Comparison of ENCODE assay signal across 15 cellular contexts in genomic region chr16:11160676-11161115, GRCh38.
DNase-seq lines count a peak whose midpoint lies in the region; ATAC-seq lines count a peak whose summit lies in the region.
"Had no signal": no experiment of that assay in that cellular context is flagged by ENCODE, and none has a peak within 500 bp of the region (broad histone marks: within the 10 kb centered on the region; RNA-seq: fewer than 3 reads in every experiment).

No MANE protein-coding gene starts in this region.

- peak overlapping the region; percentile 89 for H3K27ac Mint-ChIP-seq in activated CD8-positive, alpha-beta memory T cell treated with anti-CD3 and anti-CD28 coated beads, Interleukin-2, amount 10 ng/mL, durations not matched to agents 7 days and 5 days
- peak overlapping the region; percentile 90 for H3K27ac Mint-ChIP-seq in activated T-helper 2 cell treated with anti-CD3 and anti-CD28 coated beads, Interferon-gamma antibody, Interleukin-2, Interleukin-4, amounts not matched to agents 10 μg/mL and 5 μg/mL and 100 μg/mL, durations not matched to agents 14 hours and 24 hours and 36 hours
- peak overlapping the region; percentile 97 for H3K27ac Mint-ChIP-seq in stimulated activated effector memory CD8-positive, alpha-beta T cell treated with anti-CD3 and anti-CD28 coated beads, Interleukin-12 subunit alpha, Interleukin-12 subunit beta, amount 100 ng/mL, for 72 hours
- H3K27ac Mint-ChIP-seq in T-cell, result peak overlapping the region in 1 of 2 donors; percentile 16
- H3K27ac Mint-ChIP-seq: HFFc6 had no signal

- peaks cover 2% of the 10 kb centered on the region for H3K9me3 Mint-ChIP-seq in activated CD8-positive, alpha-beta memory T cell treated with anti-CD3 and anti-CD28 coated beads, Interleukin-2, amount 10 ng/mL, durations not matched to agents 7 days and 5 days (ENCODE audit: low read depth)
- peaks cover 6% of the 10 kb centered on the region for H3K9me3 Mint-ChIP-seq in activated T-helper 2 cell treated with anti-CD3 and anti-CD28 coated beads, Interferon-gamma antibody, Interleukin-2, Interleukin-4, amounts not matched to agents 10 μg/mL and 5 μg/mL and 100 μg/mL, durations not matched to agents 14 hours and 24 hours and 36 hours
- no peaks in the 10 kb centered on the region for H3K9me3 Mint-ChIP-seq in stimulated activated effector memory CD8-positive, alpha-beta T cell treated with anti-CD3 and anti-CD28 coated beads, Interleukin-12 subunit alpha, Interleukin-12 subunit beta, amount 100 ng/mL, for 72 hours
- H3K9me3 Mint-ChIP-seq in T-cell, result no peaks in the 10 kb centered on the region

- peak; percentile 74 for ATAC-seq in activated CD8-positive, alpha-beta memory T cell treated with anti-CD3 and anti-CD28 coated beads, Interleukin-2, amount 10 ng/mL, durations not matched to agents 7 days and 5 days
- peak; percentile 93 for ATAC-seq in stimulated activated effector memory CD8-positive, alpha-beta T cell treated with anti-CD3 and anti-CD28 coated beads, Interleukin-12 subunit alpha, Interleukin-12 subunit beta, amount 100 ng/mL, for 72 hours
- no peak for ATAC-seq in T-cell (replicated peaks in 1 of 4)

- intact Hi-C loops in activated T-helper 2 cell treated with anti-CD3 and anti-CD28 coated beads, Interferon-gamma antibody, Interleukin-2, Interleukin-4, amounts not matched to agents 10 μg/mL and 5 μg/mL and 100 μg/mL, durations not matched to agents 14 hours and 24 hours and 36 hours (cut with micrococcal nuclease), result loop anchor here (1.0 to 2.0 kb wide), 5 partner anchors 46 to 92 kb away; no protein-coding TSS in a partner anchor

- peak; percentile 70 for DNase-seq in activated CD8-positive, alpha-beta memory T cell treated with anti-CD3 and anti-CD28 coated beads, Interleukin-2, amount 10 ng/mL, durations not matched to agents 7 days and 5 days
- no peak for DNase-seq in activated CD8-positive, alpha-beta memory T cell treated with anti-CD3 and anti-CD28 coated beads, Interleukin-2, amount 50 U/mL, for 48 hours
- peak; percentile 48 for DNase-seq in MV-4-11 (lab: John Stamatoyannopoulos, UW)
- no peak for DNase-seq in activated T-helper 2 cell treated with anti-CD3 and anti-CD28 coated beads, Interferon-gamma antibody, Interleukin-2, Interleukin-4, amounts not matched to agents 10 μg/mL and 5 μg/mL and 100 μg/mL, durations not matched to agents 14 hours and 24 hours and 36 hours (ENCODE audit: low spot score)
- DNase-seq in stimulated activated effector memory CD8-positive, alpha-beta T cell treated with anti-CD3 and anti-CD28 coated beads, Interleukin-12 subunit alpha, Interleukin-12 subunit beta, amount 100 ng/mL, for 72 hours (ENCODE audit: low spot score in 2 of 2), result peak in 1 of 2 donors; percentile 79
- DNase-seq in NCI-H446 (lab: John Stamatoyannopoulos, UW), result no peak
- no peak for DNase-seq in mesenteric fat pad (ENCODE audit: low spot score)
- no peak for DNase-seq in T-cell
- DNase-seq: anterior cingulate cortex, EL, foreskin fibroblast, HFFc6, NCI-H774, small intestine, WERI-Rb-1 had no signal

- CTCF ChIA-PET in activated CD8-positive, alpha-beta memory T cell treated with anti-CD3 and anti-CD28 coated beads, Interleukin-2, amount 10 ng/mL, durations not matched to agents 7 days and 5 days (lab: Charles Lee), result interaction anchor here (0.7 to 2.4 kb wide), 20 partner anchors 9 to 196 kb away, joined by 3 to 8 read pairs (median 3); partner anchors contain the start of gene SOCS1
- CTCF ChIA-PET in T-cell (lab: Charles Lee), result no interaction called here

- H3K4me3 Mint-ChIP-seq in activated CD8-positive, alpha-beta memory T cell treated with anti-CD3 and anti-CD28 coated beads, Interleukin-2, amount 10 ng/mL, durations not matched to agents 7 days and 5 days, result no peak overlapping the region
- no peak overlapping the region for H3K4me3 Mint-ChIP-seq in activated T-helper 2 cell treated with anti-CD3 and anti-CD28 coated beads, Interferon-gamma antibody, Interleukin-2, Interleukin-4, amounts not matched to agents 10 μg/mL and 5 μg/mL and 100 μg/mL, durations not matched to agents 14 hours and 24 hours and 36 hours (ENCODE audit: low read depth)
- H3K4me3 Mint-ChIP-seq in stimulated activated effector memory CD8-positive, alpha-beta T cell treated with anti-CD3 and anti-CD28 coated beads, Interleukin-12 subunit alpha, Interleukin-12 subunit beta, amount 100 ng/mL, for 72 hours, result peak overlapping the region; percentile 34
- no peak overlapping the region for H3K4me3 Mint-ChIP-seq in T-cell
- H3K4me3 Mint-ChIP-seq: HFFc6 had no signal

- POLR2A ChIA-PET in T-cell (lab: Charles Lee), result interaction anchor here in 1 of 2 donors (0.6 kb wide), 1 partner anchor 89 kb away, joined by 3 read pairs; no protein-coding TSS in a partner anchor

- peaks cover 30% of the 10 kb centered on the region for H3K36me3 Mint-ChIP-seq in activated CD8-positive, alpha-beta memory T cell treated with anti-CD3 and anti-CD28 coated beads, Interleukin-2, amount 10 ng/mL, durations not matched to agents 7 days and 5 days
- peaks cover 32% of the 10 kb centered on the region for H3K36me3 Mint-ChIP-seq in activated T-helper 2 cell treated with anti-CD3 and anti-CD28 coated beads, Interferon-gamma antibody, Interleukin-2, Interleukin-4, amounts not matched to agents 10 μg/mL and 5 μg/mL and 100 μg/mL, durations not matched to agents 14 hours and 24 hours and 36 hours (ENCODE audit: low read depth)
- H3K36me3 Mint-ChIP-seq in stimulated activated effector memory CD8-positive, alpha-beta T cell treated with anti-CD3 and anti-CD28 coated beads, Interleukin-12 subunit alpha, Interleukin-12 subunit beta, amount 100 ng/mL, for 72 hours, result peaks cover 17% of the 10 kb centered on the region
- H3K36me3 Mint-ChIP-seq in T-cell, result peaks cover 15% of the 10 kb centered on the region

- peaks cover 90% of the 10 kb centered on the region for H3K4me1 Mint-ChIP-seq in activated CD8-positive, alpha-beta memory T cell treated with anti-CD3 and anti-CD28 coated beads, Interleukin-2, amount 10 ng/mL, durations not matched to agents 7 days and 5 days
- H3K4me1 Mint-ChIP-seq in activated T-helper 2 cell treated with anti-CD3 and anti-CD28 coated beads, Interferon-gamma antibody, Interleukin-2, Interleukin-4, amounts not matched to agents 10 μg/mL and 5 μg/mL and 100 μg/mL, durations not matched to agents 14 hours and 24 hours and 36 hours (ENCODE audit: low read depth), result peaks cover 70% of the 10 kb centered on the region
- H3K4me1 Mint-ChIP-seq in stimulated activated effector memory CD8-positive, alpha-beta T cell treated with anti-CD3 and anti-CD28 coated beads, Interleukin-12 subunit alpha, Interleukin-12 subunit beta, amount 100 ng/mL, for 72 hours, result peaks cover 72% of the 10 kb centered on the region
- H3K4me1 Mint-ChIP-seq in T-cell, result peaks cover 5 to 11% (median 8%) of the 10 kb centered on the region in 3 donors

- no peaks in the 10 kb centered on the region for H3K27me3 Mint-ChIP-seq in activated CD8-positive, alpha-beta memory T cell treated with anti-CD3 and anti-CD28 coated beads, Interleukin-2, amount 10 ng/mL, durations not matched to agents 7 days and 5 days
- no peaks in the 10 kb centered on the region for H3K27me3 Mint-ChIP-seq in activated T-helper 2 cell treated with anti-CD3 and anti-CD28 coated beads, Interferon-gamma antibody, Interleukin-2, Interleukin-4, amounts not matched to agents 10 μg/mL and 5 μg/mL and 100 μg/mL, durations not matched to agents 14 hours and 24 hours and 36 hours (ENCODE audit: low read depth)
- H3K27me3 Mint-ChIP-seq in T-cell, result no peaks in the 10 kb centered on the region

Comparison
In these comparisons a context has a peak if more than half of its experiments do, and no peak if none do; other contexts are left out.
1. DNase-seq: peak in activated CD8-positive, alpha-beta memory T cell treated with anti-CD3 and anti-CD28 coated beads, Interleukin-2, amount 10 ng/mL, durations not matched to agents 7 days and 5 days (single experiment) and MV-4-11 (single experiment); none in activated CD8-positive, alpha-beta memory T cell treated with anti-CD3 and anti-CD28 coated beads, Interleukin-2, amount 50 U/mL, for 48 hours (single experiment), activated T-helper 2 cell treated with anti-CD3 and anti-CD28 coated beads, Interferon-gamma antibody, Interleukin-2, Interleukin-4, amounts not matched to agents 10 μg/mL and 5 μg/mL and 100 μg/mL, durations not matched to agents 14 hours and 24 hours and 36 hours (single experiment), NCI-H446 (0 of 2), mesenteric fat pad (single experiment) and T-cell (0 of 34).
2. ATAC-seq: peak in activated CD8-positive, alpha-beta memory T cell treated with anti-CD3 and anti-CD28 coated beads, Interleukin-2, amount 10 ng/mL, durations not matched to agents 7 days and 5 days (single experiment) and stimulated activated effector memory CD8-positive, alpha-beta T cell treated with anti-CD3 and anti-CD28 coated beads, Interleukin-12 subunit alpha, Interleukin-12 subunit beta, amount 100 ng/mL, for 72 hours (single experiment); none in T-cell (0 of 4).